In the genomic region with DNA sequence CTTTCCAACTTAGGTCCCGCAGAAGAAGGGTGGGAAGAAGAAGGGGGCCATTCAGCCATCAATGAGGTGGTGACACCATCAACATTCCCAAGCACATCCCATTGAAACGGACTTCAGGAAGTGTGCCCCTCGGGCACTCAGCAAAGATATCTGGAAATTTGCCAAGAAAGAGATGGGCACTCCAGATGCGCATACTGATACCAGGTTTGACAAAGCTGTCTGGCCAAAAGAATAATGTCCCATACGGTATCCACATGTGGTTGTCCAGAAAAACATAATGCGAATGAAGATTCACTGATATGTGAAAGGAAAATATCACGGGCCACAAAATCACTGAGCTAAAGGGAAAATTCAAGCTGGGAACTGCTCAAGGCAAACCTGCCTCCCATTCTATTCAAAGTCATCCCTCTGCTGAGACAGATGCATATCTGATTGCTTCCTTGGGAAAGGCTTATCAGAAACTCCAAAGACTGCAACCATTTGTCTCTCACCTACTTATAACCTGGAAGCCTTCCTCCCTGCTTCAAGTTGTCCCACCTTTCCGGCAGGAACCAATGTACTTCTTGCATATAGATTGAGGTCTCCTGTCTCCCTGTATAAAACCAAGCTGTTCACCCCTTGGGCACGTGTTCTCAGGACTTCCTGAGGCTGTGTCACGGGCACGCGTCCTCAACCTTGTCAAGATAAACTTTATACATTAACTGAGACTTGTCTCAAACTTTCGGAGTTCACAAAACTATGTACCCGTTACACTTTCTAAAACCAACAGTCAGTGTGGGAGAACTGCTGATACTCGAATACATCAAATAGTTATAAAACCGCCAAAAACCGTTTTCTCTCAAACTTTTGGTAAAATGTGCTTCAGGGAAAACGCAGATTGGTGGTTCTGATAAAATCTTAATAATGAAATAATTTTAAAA, we compare ENCODE assay signal across 8 cellular contexts. TPM values are rescaled to one million over a fixed set of nuclear protein-coding genes. Genes with fewer than 3 reads are reported as not detected.
DNase-seq lines count a peak whose midpoint lies in the region; ATAC-seq and TF ChIP-seq lines count a peak whose summit lies in the region.

No MANE protein-coding gene starts in this region.

- DNase-seq in cardiac muscle cell (ENCODE audit: low read depth in 1 of 2, low spot score in 1 of 2) (no peak), Right ventricle myocardium superior (no peak), left lung (no peak), tibial nerve (ENCODE audit: low spot score in 2 of 2) (no peak), GM13976 (ENCODE audit: low spot score) (no peak)
- DNase-seq in activated naive CD4-positive, alpha-beta T cell treated with anti-CD3 and anti-CD28 coated beads, Interleukin-2, amount 50 U/mL, for 16 hours, result peak; percentile 21

- ATAC-seq in Right ventricle myocardium superior (ENCODE audit: poor library complexity) (no peak), left lung (no peak), GM18502 (IDR thresholded peaks at IDR 0.05; ENCODE audit: poor library complexity, unreplicated experiment) (no peak), HG03175 (IDR thresholded peaks at IDR 0.05; ENCODE audit: unreplicated experiment) (no peak)

- TF ChIP-seq CTCF in cardiac muscle cell (IDR thresholded peaks at IDR 0.05; ENCODE audit: low read depth, low read length), result no peak
- TF ChIP-seq CTCF in left lung (IDR thresholded peaks at IDR 0.05), result no peak
- no peak for TF ChIP-seq CTCF in tibial nerve (IDR thresholded peaks at IDR 0.05)
- no peak for TF ChIP-seq CTCF in GM13976 (IDR thresholded peaks at IDR 0.05; ENCODE audit: borderline replicate concordance, control extremely low read depth, extremely low read depth, insufficient read depth, missing control alignments)

- H3K9me3 ChIP-seq in cardiac muscle cell (ENCODE audit: low read depth) (no peaks in the 10 kb centered on the region), left lung (no peaks in the 10 kb centered on the region), tibial nerve (no peaks in the 10 kb centered on the region)

- in situ Hi-C loops in GM13976 (cut with MboI; ENCODE audit: low sequenced_read_pairs, unreplicated experiment), result no loop called here

- H3K4me3 ChIP-seq in cardiac muscle cell (peak overlapping the region; percentile 99), left lung (peak overlapping the region; percentile 98), tibial nerve (peak overlapping the region; percentile 64 to 95 (median 84))

- no peak for TF ChIP-seq EP300 in tibial nerve (IDR thresholded peaks at IDR 0.05)

- H3K27ac ChIP-seq in cardiac muscle cell (peak overlapping the region; percentile 94), left lung (peak overlapping the region in 1 of 2 donors; percentile 94), tibial nerve (peak overlapping the region in 3 of 4 donors; percentile 84 to 95 (median 91))

- intact Hi-C loops in Right ventricle myocardium superior (cut with DNase I), result no loop called here
- intact Hi-C loops in left lung (cut with DNase I), result no loop called here

- H3K27me3 ChIP-seq in cardiac muscle cell (no peaks in the 10 kb centered on the region), left lung (no peaks in the 10 kb centered on the region), tibial nerve (no peaks in the 10 kb centered on the region)

- TF ChIP-seq POLR2A in tibial nerve (IDR thresholded peaks at IDR 0.05), result no peak

- WGBS in tibial nerve, 2 donors, result 67% methylated on average over 18 of the region's 18 CpGs

- H3K4me1 ChIP-seq in cardiac muscle cell (ENCODE audit: low read depth) (peaks cover 43% of the 10 kb centered on the region), left lung (peaks cover 0 to 24% of the 10 kb centered on the region in 2 donors), tibial nerve (peaks cover 0 to 23% (median 9%) of the 10 kb centered on the region in 4 donors)

- H3K36me3 ChIP-seq in cardiac muscle cell (no peaks in the 10 kb centered on the region), left lung (peaks cover 0 to 7% of the 10 kb centered on the region in 2 donors), tibial nerve (no peaks in the 10 kb centered on the region)

RNA-seq across cellular contexts. Expression of a gene that starts 1.3 kb away (rescaled TPM):
- total RNA-seq in cardiac muscle cell, result 619 and 1,005 TPM in 2 replicates
- 383 and 432 TPM in 2 replicates for polyA plus RNA-seq in cardiac muscle cell
- total RNA-seq in Right ventricle myocardium superior, result 38.3 TPM
- 10 to 100 TPM in 1 of 2 donors, 1 to 10 TPM in 1; 5.4 to 13.5 TPM for total RNA-seq in left lung
- 10 to 100 TPM; 10.4 to 25.6 (median 16.2) TPM for total RNA-seq in tibial nerve

Comparison
In these comparisons a context has a peak if more than half of its experiments do, and no peak if none do; other contexts are left out.
1. RNA of a gene that starts 1.3 kb away (total RNA-seq): 619 to 1,005 TPM in cardiac muscle cell; 38.3 TPM in Right ventricle myocardium superior (single experiment), 10.4 to 25.6 TPM in tibial nerve and 5.4 to 13.5 TPM in left lung; every median in the first group is over 10 times any median in the second.
2. Peak in every context shown above with its lines, with median percentiles within 50 percentile points of each other: H3K4me3 ChIP-seq.